Comparison of ENCODE assay signal across 8 cellular contexts in the genomic region with DNA sequence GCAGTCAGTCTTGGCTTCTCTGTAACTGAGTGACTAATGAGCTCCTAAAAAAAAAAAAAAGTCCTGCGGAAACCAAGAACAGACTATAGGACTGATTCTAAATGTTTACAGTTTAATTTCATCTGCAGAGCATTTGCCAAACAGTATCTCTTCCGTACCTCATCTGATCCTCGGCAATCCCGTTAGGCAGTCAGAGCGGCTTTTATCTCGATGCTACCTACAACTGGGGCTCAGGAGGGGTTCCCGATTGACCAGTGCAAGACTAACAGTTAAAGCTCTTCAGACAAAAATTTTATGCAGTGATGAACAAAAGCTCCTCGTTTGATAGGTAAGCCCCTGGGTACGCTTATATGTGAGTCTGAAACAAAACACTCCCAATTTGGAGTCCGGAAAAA. TPM values are rescaled to one million over a fixed set of nuclear protein-coding genes. Genes with fewer than 3 reads are reported as not detected.
DNase-seq lines count a peak whose midpoint lies in the region; ATAC-seq and TF ChIP-seq lines count a peak whose summit lies in the region.

No MANE protein-coding gene starts in this region.

- peak overlapping the region; percentile 83 for H3K27ac ChIP-seq in SU-DHL-6 (ENCODE audit: low read depth, low read length)
- peak overlapping the region; percentile 78 for H3K27ac ChIP-seq in neutrophil

- peaks cover 37% of the 10 kb centered on the region for H3K4me1 Mint-ChIP-seq in activated CD4-positive, alpha-beta T cell treated with anti-CD3 and anti-CD28 coated beads for 36 hours

- peak; percentile 24 for DNase-seq in activated CD4-positive, alpha-beta T cell treated with anti-CD3 and anti-CD28 coated beads for 36 hours
- no peak for DNase-seq in activated CD4-positive, alpha-beta T cell treated with anti-CD3 and anti-CD28 coated beads for 4 hours
- peak; percentile 24 for DNase-seq in epithelial cell of esophagus (ENCODE audit: low read depth)
- no peak for DNase-seq in effector CD8-positive, alpha-beta T cell (lab: John Stamatoyannopoulos, UW)

- peaks cover 9% of the 10 kb centered on the region for H3K36me3 Mint-ChIP-seq in activated CD4-positive, alpha-beta T cell treated with anti-CD3 and anti-CD28 coated beads for 36 hours (ENCODE audit: low read depth)

- H3K4me3 Mint-ChIP-seq in activated CD4-positive, alpha-beta T cell treated with anti-CD3 and anti-CD28 coated beads for 36 hours, result peak overlapping the region; percentile 98

- H3K9me3 ChIP-seq in SU-DHL-6 (ENCODE audit: insufficient read depth, low read length) (no peaks in the 10 kb centered on the region), neutrophil (no peaks in the 10 kb centered on the region)

- peak overlapping the region; percentile 73 for H3K9ac ChIP-seq in SU-DHL-6 (ENCODE audit: low read length)

- ATAC-seq in activated CD4-positive, alpha-beta T cell treated with anti-CD3 and anti-CD28 coated beads for 36 hours, result peak; percentile 6
- ATAC-seq in HG02981 (IDR thresholded peaks at IDR 0.05; ENCODE audit: unreplicated experiment), result peak; percentile 0
- no peak for ATAC-seq in GM19397 (IDR thresholded peaks at IDR 0.05; ENCODE audit: unreplicated experiment)

- H3K27ac Mint-ChIP-seq in activated CD4-positive, alpha-beta T cell treated with anti-CD3 and anti-CD28 coated beads for 36 hours, result peak overlapping the region; percentile 99

- H3K9me3 Mint-ChIP-seq in activated CD4-positive, alpha-beta T cell treated with anti-CD3 and anti-CD28 coated beads for 36 hours (ENCODE audit: low read depth), result no peaks in the 10 kb centered on the region

- H3K4me1 ChIP-seq in neutrophil (ENCODE audit: control insufficient read depth in 1 of 2, insufficient read depth in 1 of 2, low read depth in 1 of 2, low read length in 1 of 2), result peaks cover 37 to 40% of the 10 kb centered on the region in 2 experiments

- peaks cover 93% of the 10 kb centered on the region for H3K79me2 ChIP-seq in SU-DHL-6 (ENCODE audit: insufficient read depth, low read length)

- H4K20me1 ChIP-seq in SU-DHL-6 (ENCODE audit: low read depth, low read length), result peaks cover 7% of the 10 kb centered on the region; the same call in 1 of the 2 replicates

- no peaks in the 10 kb centered on the region for H3K27me3 Mint-ChIP-seq in activated CD4-positive, alpha-beta T cell treated with anti-CD3 and anti-CD28 coated beads for 36 hours

- H3K4me3 ChIP-seq in SU-DHL-6 (ENCODE audit: insufficient read depth, low read length, poor library complexity, severe bottlenecking) (peak overlapping the region; percentile 84), epithelial cell of esophagus (ENCODE audit: low read length) (peak overlapping the region; percentile 51), neutrophil (ENCODE audit: low read depth in 1 of 2, low read length in 1 of 2) (peak overlapping the region; percentile 72 to 76)

- H3K27me3 ChIP-seq in SU-DHL-6 (ENCODE audit: low read length) (no peaks in the 10 kb centered on the region), neutrophil (no peaks in the 10 kb centered on the region)

- CTCF ChIA-PET in activated CD4-positive, alpha-beta T cell treated with anti-CD3 and anti-CD28 coated beads for 36 hours (lab: Charles Lee), result interaction anchor here (0.6 kb wide), 1 partner anchor 410 kb away, joined by 3 read pairs; no protein-coding TSS in a partner anchor

- H2AFZ ChIP-seq in SU-DHL-6 (ENCODE audit: low read depth, low read length, severe bottlenecking), result peak overlapping the region; percentile 13

- intact Hi-C loops in activated CD4-positive, alpha-beta T cell treated with anti-CD3 and anti-CD28 coated beads for 36 hours (cut with DNase I, micrococcal nuclease), result no loop called here

- peaks cover 9% of the 10 kb centered on the region for H3F3A ChIP-seq in SU-DHL-6 (ENCODE audit: insufficient read depth)

- POLR2A ChIA-PET in activated CD4-positive, alpha-beta T cell treated with anti-CD3 and anti-CD28 coated beads for 36 hours (lab: Charles Lee), result interaction anchor here (0.6 to 0.8 kb wide), 2 partner anchors 20 to 42 kb away, joined by 3 to 9 read pairs; no protein-coding TSS in a partner anchor

- H3K4me2 ChIP-seq in SU-DHL-6 (ENCODE audit: low read depth, low read length, poor library complexity, severe bottlenecking), result peak overlapping the region; percentile 96

- TF ChIP-seq CTCF in SU-DHL-6 (IDR thresholded peaks at IDR 0.05; ENCODE audit: insufficient read depth, low read length, poor library complexity, severe bottlenecking) (no peak), epithelial cell of esophagus (IDR thresholded peaks at IDR 0.05; ENCODE audit: insufficient read depth, low read depth, low read length, missing control alignments) (no peak), neutrophil (IDR thresholded peaks at IDR 0.05) (no peak)

- H3K36me3 ChIP-seq in SU-DHL-6 (ENCODE audit: low read length) (peaks cover 7% of the 10 kb centered on the region; the same call in 1 of the 2 replicates), neutrophil (no peaks in the 10 kb centered on the region)

- no peaks in the 10 kb centered on the region for H3K9me2 ChIP-seq in SU-DHL-6 (replicated peaks; ENCODE audit: insufficient read depth, low read length)

RNA-seq across cellular contexts. Expression of gene KIF18A, which starts 0.6 kb away (rescaled TPM):
- total RNA-seq in activated CD4-positive, alpha-beta T cell treated with anti-CD3 and anti-CD28 coated beads for 36 hours, result 10 to 100 TPM; 26.4 to 28.9 TPM

RNA-seq across cellular contexts. Expression of gene METTL15, which starts 0.9 kb away (rescaled TPM):
- total RNA-seq in activated CD4-positive, alpha-beta T cell treated with anti-CD3 and anti-CD28 coated beads for 36 hours, result 10 to 100 TPM; 13.0 to 16.0 TPM

Comparison
In these comparisons a context has a peak if more than half of its experiments do, and no peak if none do; other contexts are left out.
1. DNase-seq: peak in activated CD4-positive, alpha-beta T cell treated with anti-CD3 and anti-CD28 coated beads for 36 hours (single experiment) and epithelial cell of esophagus (single experiment); none in activated CD4-positive, alpha-beta T cell treated with anti-CD3 and anti-CD28 coated beads for 4 hours (0 of 2) and effector CD8-positive, alpha-beta T cell (single experiment).
2. Peak in every context shown above with its lines, with median percentiles within 50 percentile points of each other: H3K4me3 ChIP-seq.